ENCODE assay signal across 14 cellular contexts in genomic region chr17:78803161-78803845, GRCh38. TPM values are rescaled to one million over a fixed set of nuclear protein-coding genes. Genes with fewer than 3 reads are reported as not detected.
DNase-seq lines count a peak whose midpoint lies in the region; ATAC-seq and TF ChIP-seq lines count a peak whose summit lies in the region.
"Had no signal": no experiment of that assay in that cellular context is flagged by ENCODE, and none has a peak within 500 bp of the region (broad histone marks: within the 10 kb centered on the region; RNA-seq: fewer than 3 reads in every experiment).

No MANE protein-coding gene starts in this region.

- H3K27ac Mint-ChIP-seq in CD14-positive monocyte: peak overlapping the region in 5 of 7 donors; percentile 18 to 84 (median 46)
- peak overlapping the region; percentile 69 to 87 for H3K27ac Mint-ChIP-seq in activated naive CD4-positive, alpha-beta T cell treated with anti-CD3 and anti-CD28 coated beads, Interleukin-2, amount 50 U/mL, for 72 hours
- H3K27ac Mint-ChIP-seq: HFFc6, WTC11 had no signal

- intact Hi-C loops in CD14-positive monocyte (cut with micrococcal nuclease): no loop called here
- intact Hi-C loops in transverse colon (cut with DNase I; ENCODE audit: low total_unique reads): no loop called here

- peaks cover 80 to 88% of the 10 kb centered on the region in 2 donors for H3K36me3 Mint-ChIP-seq in CD14-positive monocyte
- H3K36me3 Mint-ChIP-seq in activated naive CD4-positive, alpha-beta T cell treated with anti-CD3 and anti-CD28 coated beads, Interleukin-2, amount 50 U/mL, for 72 hours: peaks cover 31 to 45% of the 10 kb centered on the region in 2 donors

- TF ChIP-seq EP300 in transverse colon (IDR thresholded peaks at IDR 0.05; ENCODE audit: low read depth): no peak

- peak overlapping the region; percentile 57 to 88 for H3K4me3 Mint-ChIP-seq in CD14-positive monocyte
- H3K4me3 Mint-ChIP-seq: HFFc6, WTC11 had no signal

- in situ Hi-C loops in transverse colon (cut with MboI; ENCODE audit: low pct_ligation_motif_present in 1 of 4, low pct_unique_long_range_greater_than_20kb in 1 of 4, low sequenced_read_pairs in 3 of 4): loop anchor here in 1 of 4 donors (25.0 kb wide), 1 partner anchor 316 kb away; no protein-coding TSS in a partner anchor

- H3K9ac ChIP-seq in mucosa of rectum (ENCODE audit: low read depth in 1 of 2, low read length in 2 of 2): peak overlapping the region in 1 of 2 donors; percentile 15

- no peak overlapping the region for H3K27ac ChIP-seq in mucosa of rectum (ENCODE audit: low read depth in 2 of 2, low read length in 2 of 2)
- peak overlapping the region in 1 of 4 donors; percentile 12 for H3K27ac ChIP-seq in transverse colon
- H3K27ac ChIP-seq: SJSA1 had no signal

- H3K27me3 ChIP-seq in mucosa of rectum (ENCODE audit: control insufficient read depth in 2 of 2, insufficient read depth in 2 of 2, low read length in 2 of 2): no peaks in the 10 kb centered on the region
- no peaks in the 10 kb centered on the region for H3K27me3 ChIP-seq in transverse colon
- H3K27me3 ChIP-seq: breast epithelium, SJSA1 had no signal

- TF ChIP-seq POLR2A in transverse colon (IDR thresholded peaks at IDR 0.05): no peak

- H3K4me3 ChIP-seq in mucosa of rectum (ENCODE audit: low read length in 2 of 2): peak overlapping the region; percentile 9 to 31
- H3K4me3 ChIP-seq in transverse colon: no peak overlapping the region
- H3K4me3 ChIP-seq: breast epithelium, SJSA1 had no signal

- WGBS in transverse colon (ENCODE audit: low coverage in 1 of 2), 2 donors: 66 to 78% methylated on average over 5 to 22 of the region's 22 CpGs

- H3K4me1 ChIP-seq in mucosa of rectum (ENCODE audit: control insufficient read depth in 2 of 2, insufficient read depth in 2 of 2, low read length in 2 of 2) (no peaks in the 10 kb centered on the region), transverse colon (no peaks in the 10 kb centered on the region)
- H3K4me1 ChIP-seq: breast epithelium, SJSA1 had no signal

- no peaks in the 10 kb centered on the region for H3K9me3 ChIP-seq in mucosa of rectum (ENCODE audit: control insufficient read depth in 2 of 2, low read length in 2 of 2)
- no peaks in the 10 kb centered on the region for H3K9me3 ChIP-seq in transverse colon
- H3K9me3 ChIP-seq: breast epithelium, SJSA1 had no signal

- no peaks in the 10 kb centered on the region for H3K9me3 Mint-ChIP-seq in CD14-positive monocyte
- no peaks in the 10 kb centered on the region for H3K9me3 Mint-ChIP-seq in activated naive CD4-positive, alpha-beta T cell treated with anti-CD3 and anti-CD28 coated beads, Interleukin-2, amount 50 U/mL, for 72 hours
- H3K9me3 Mint-ChIP-seq: HFFc6, WTC11 had no signal

- peaks cover 36% of the 10 kb centered on the region for H3K4me1 Mint-ChIP-seq in CD14-positive monocyte
- H3K4me1 Mint-ChIP-seq: WTC11 had no signal

- H3K36me3 ChIP-seq in mucosa of rectum (ENCODE audit: control insufficient read depth in 2 of 2, insufficient read depth in 2 of 2, low read length in 2 of 2) (peaks cover 55 to 78% of the 10 kb centered on the region in 2 donors), transverse colon (peaks cover 0 to 36% (median 14%) of the 10 kb centered on the region in 4 donors)

- no peak for ATAC-seq in activated naive CD4-positive, alpha-beta T cell treated with anti-CD3 and anti-CD28 coated beads, Interleukin-2, amount 50 U/mL, for 72 hours
- no peak for ATAC-seq in GM19395 (IDR thresholded peaks at IDR 0.05; ENCODE audit: unreplicated experiment)
- ATAC-seq in GM19397 (IDR thresholded peaks at IDR 0.05; ENCODE audit: unreplicated experiment): no peak
- ATAC-seq: WTC11 had no signal

- DNase-seq in CD14-positive monocyte (ENCODE audit: low spot score): no peak
- DNase-seq in GDM1 (lab: John Stamatoyannopoulos, UW): peak; percentile 58
- DNase-seq in activated naive CD4-positive, alpha-beta T cell treated with anti-CD3 and anti-CD28 coated beads, Interleukin-2, amount 50 U/mL, for 72 hours (ENCODE audit: low spot score in 2 of 2): no peak
- no peak for DNase-seq in transverse colon
- no peak for DNase-seq in AG08396 (ENCODE audit: low spot score)
- DNase-seq: HFFc6; NK-92 treated with Interleukin-12 subunit alpha and Interleukin-12 subunit beta, amount 100 ng/mL, for 24 hours; stimulated activated CD4-positive, alpha-beta T cell treated with anti-CD3 and anti-CD28 coated beads, Interleukin-4, amount 100 ng/mL, for 4 hours had no signal

- TF ChIP-seq CTCF in CD14-positive monocyte (IDR thresholded peaks at IDR 0.05): no peak
- no peak for TF ChIP-seq CTCF in transverse colon (IDR thresholded peaks at IDR 0.05)

- H3K27me3 Mint-ChIP-seq in CD14-positive monocyte (ENCODE audit: low read depth in 3 of 3): peaks cover 0 to 3% (median 1%) of the 10 kb centered on the region in 3 donors

RNA-seq across cellular contexts. Expression of gene CYTH1, which starts 21.2 kb away (rescaled TPM):
- polyA plus RNA-seq in CD14-positive monocyte: 10 to 100 TPM; 68.6 to 80.9 TPM
- total RNA-seq in activated naive CD4-positive, alpha-beta T cell treated with anti-CD3 and anti-CD28 coated beads, Interleukin-2, amount 50 U/mL, for 72 hours: 100 to 1,000 TPM in 1 of 2 donors, 10 to 100 TPM in 1; 82.6 to 148 TPM
- 100 to 1,000 TPM; 103 to 156 (median 142) TPM for total RNA-seq in transverse colon

RNA-seq across cellular contexts. Expression of gene USP36, which starts 37.3 kb away (rescaled TPM):
- polyA plus RNA-seq in CD14-positive monocyte: 1 to 10 TPM; 4.4 to 6.1 TPM
- total RNA-seq in activated naive CD4-positive, alpha-beta T cell treated with anti-CD3 and anti-CD28 coated beads, Interleukin-2, amount 50 U/mL, for 72 hours: 10 to 100 TPM; 82.2 to 88.1 TPM
- total RNA-seq in transverse colon: 10 to 100 TPM; 28.5 to 96.5 (median 63.5) TPM

Comparison
In these comparisons a context has a peak if more than half of its experiments do, and no peak if none do; other contexts are left out.
1. H3K4me3 ChIP-seq: peak in mucosa of rectum (2 of 2); none in transverse colon (0 of 4).